Comparison of ENCODE assay signal across 1 cellular context in genomic region chr22:25235547-25236290, GRCh38.
TF ChIP-seq lines count a peak whose summit lies in the region.

No MANE protein-coding gene starts in this region.

TF ChIP-seq in HepG2, 621 proteins besides CTCF, POLR2A, EP300 and RAD21 (continued from another document and continues in another):
- TF ChIP-seq, protein P1, sequence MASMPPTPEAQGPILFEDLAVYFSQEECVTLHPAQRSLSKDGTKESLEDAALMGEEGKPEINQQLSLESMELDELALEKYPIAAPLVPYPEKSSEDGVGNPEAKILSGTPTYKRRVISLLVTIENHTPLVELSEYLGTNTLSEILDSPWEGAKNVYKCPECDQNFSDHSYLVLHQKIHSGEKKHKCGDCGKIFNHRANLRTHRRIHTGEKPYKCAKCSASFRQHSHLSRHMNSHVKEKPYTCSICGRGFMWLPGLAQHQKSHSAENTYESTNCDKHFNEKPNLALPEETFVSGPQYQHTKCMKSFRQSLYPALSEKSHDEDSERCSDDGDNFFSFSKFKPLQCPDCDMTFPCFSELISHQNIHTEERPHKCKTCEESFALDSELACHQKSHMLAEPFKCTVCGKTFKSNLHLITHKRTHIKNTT (CRISPR knock-in tag; IDR thresholded peaks at IDR 0.05), result no peak
- TF ChIP-seq FOXK2 (IDR thresholded peaks at IDR 0.05) (no peak), ZNF772 (CRISPR knock-in tag; IDR thresholded peaks at IDR 0.05) (no peak), YEATS2 (CRISPR knock-in tag; IDR thresholded peaks at IDR 0.05; ENCODE audit: borderline replicate concordance) (no peak; the same call in 1 of the 2 replicates), ZNF777 (CRISPR knock-in tag; IDR thresholded peaks at IDR 0.05) (no peak), HNF4A (CRISPR knock-in tag; IDR thresholded peaks at IDR 0.05) (no peak), HOXA3 (CRISPR knock-in tag; IDR thresholded peaks at IDR 0.05) (peak; percentile 50; the same call in 1 of the 2 replicates), NONO (IDR thresholded peaks at IDR 0.05) (no peak), NONO (CRISPR knock-in tag; conservative IDR thresholded peaks at IDR 0.05) (0 out of 2 replicates have a peak, but pooled peaks have one; percentile 40), KLF9 (CRISPR knock-in tag; IDR thresholded peaks at IDR 0.05; ENCODE audit: low read depth) (no peak), HNF4G (IDR thresholded peaks at IDR 0.05; ENCODE audit: borderline replicate concordance, low read depth, low read length) (no peak), HNF4G (CRISPR knock-in tag; IDR thresholded peaks at IDR 0.05; ENCODE audit: borderline replicate concordance, low read depth) (no peak), SP4 (CRISPR knock-in tag; IDR thresholded peaks at IDR 0.05) (peak; percentile 64; the same call in 1 of the 2 replicates), ZNF580 (CRISPR knock-in tag; IDR thresholded peaks at IDR 0.05; ENCODE audit: borderline replicate concordance, low read depth) (no peak), NFYC (CRISPR knock-in tag; IDR thresholded peaks at IDR 0.05) (peak; percentile 97), KDM1A (CRISPR knock-in tag; IDR thresholded peaks at IDR 0.05) (no peak), MTA1 (CRISPR knock-in tag; IDR thresholded peaks at IDR 0.05; ENCODE audit: borderline replicate concordance) (peak; percentile 44; the same call in 1 of the 2 replicates), TBP (CRISPR knock-in tag; IDR thresholded peaks at IDR 0.05) (no peak), YY1 (IDR thresholded peaks at IDR 0.05; ENCODE audit: insufficient read depth, insufficient replicate concordance, low read depth, low read length) (peak; percentile 42), MAZ (IDR thresholded peaks at IDR 0.05; ENCODE audit: borderline replicate concordance, low read depth, low read length) (no peak), MAZ (CRISPR knock-in tag; IDR thresholded peaks at IDR 0.05; ENCODE audit: low read depth) (no peak), SETDB1 (CRISPR knock-in tag; IDR thresholded peaks at IDR 0.05; ENCODE audit: borderline replicate concordance) (no peak), TIGD3 (CRISPR knock-in tag; IDR thresholded peaks at IDR 0.05; ENCODE audit: borderline replicate concordance) (no peak), SP5 (CRISPR knock-in tag; IDR thresholded peaks at IDR 0.05; ENCODE audit: borderline replicate concordance, low read depth) (no peak), ZNF891 (CRISPR knock-in tag; IDR thresholded peaks at IDR 0.05) (0 out of 2 replicates have a peak, but pooled peaks have one; percentile 19), HES4 (CRISPR knock-in tag; IDR thresholded peaks at IDR 0.05; ENCODE audit: borderline replicate concordance) (no peak), ZNF530 (CRISPR knock-in tag; IDR thresholded peaks at IDR 0.05; ENCODE audit: low read depth) (no peak), BORCS8-MEF2B (CRISPR knock-in tag; IDR thresholded peaks at IDR 0.05) (0 out of 2 replicates have a peak, but pooled peaks have one; percentile 38), ZNF547 (CRISPR knock-in tag; IDR thresholded peaks at IDR 0.05) (0 out of 2 replicates have a peak, but pooled peaks have one; percentile 50), ZNF24 (IDR thresholded peaks at IDR 0.05) (no peak), ZNF709 (CRISPR knock-in tag; IDR thresholded peaks at IDR 0.05) (peak; percentile 32; the same call in 1 of the 2 replicates), ZNF124 (CRISPR knock-in tag; IDR thresholded peaks at IDR 0.05) (no peak), ZNF362 (CRISPR knock-in tag; IDR thresholded peaks at IDR 0.05; ENCODE audit: borderline replicate concordance) (no peak), NFYB (CRISPR knock-in tag; IDR thresholded peaks at IDR 0.05) (peak; percentile 97), ISL2 (CRISPR knock-in tag; IDR thresholded peaks at IDR 0.05) (0 out of 2 replicates have a peak, but pooled peaks have one; percentile 41), ZNF350 (CRISPR knock-in tag; IDR thresholded peaks at IDR 0.05; ENCODE audit: borderline replicate concordance, low read depth) (peak; percentile 27; the same call in 1 of the 2 replicates), SAP130 (CRISPR knock-in tag; IDR thresholded peaks at IDR 0.05; ENCODE audit: low read depth) (peak; percentile 18; the same call in 1 of the 2 replicates), ZNF674 (CRISPR knock-in tag; IDR thresholded peaks at IDR 0.05; ENCODE audit: low read depth) (no peak), FUBP1 (CRISPR knock-in tag; IDR thresholded peaks at IDR 0.05; ENCODE audit: borderline replicate concordance) (no peak), RFXANK (CRISPR knock-in tag; IDR thresholded peaks at IDR 0.05) (no peak), ZNF605 (CRISPR knock-in tag; IDR thresholded peaks at IDR 0.05) (0 out of 2 replicates have a peak, but pooled peaks have one; percentile 22), SIN3B (IDR thresholded peaks at IDR 0.05; ENCODE audit: low read length) (no peak), ZNF619 (CRISPR knock-in tag; IDR thresholded peaks at IDR 0.05) (no peak)
- TF ChIP-seq, protein P2, sequence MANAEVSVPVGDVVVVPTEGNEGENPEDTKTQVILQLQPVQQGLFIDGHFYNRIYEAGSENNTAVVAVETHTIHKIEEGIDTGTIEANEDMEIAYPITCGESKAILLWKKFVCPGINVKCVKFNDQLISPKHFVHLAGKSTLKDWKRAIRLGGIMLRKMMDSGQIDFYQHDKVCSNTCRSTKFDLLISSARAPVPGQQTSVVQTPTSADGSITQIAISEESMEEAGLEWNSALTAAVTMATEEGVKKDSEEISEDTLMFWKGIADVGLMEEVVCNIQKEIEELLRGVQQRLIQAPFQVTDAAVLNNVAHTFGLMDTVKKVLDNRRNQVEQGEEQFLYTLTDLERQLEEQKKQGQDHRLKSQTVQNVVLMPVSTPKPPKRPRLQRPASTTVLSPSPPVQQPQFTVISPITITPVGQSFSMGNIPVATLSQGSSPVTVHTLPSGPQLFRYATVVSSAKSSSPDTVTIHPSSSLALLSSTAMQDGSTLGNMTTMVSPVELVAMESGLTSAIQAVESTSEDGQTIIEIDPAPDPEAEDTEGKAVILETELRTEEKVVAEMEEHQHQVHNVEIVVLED (CRISPR knock-in tag; IDR thresholded peaks at IDR 0.05; ENCODE audit: borderline replicate concordance), result 0 out of 2 replicates have a peak, but pooled peaks have one; percentile 42
- TF ChIP-seq, protein P3, sequence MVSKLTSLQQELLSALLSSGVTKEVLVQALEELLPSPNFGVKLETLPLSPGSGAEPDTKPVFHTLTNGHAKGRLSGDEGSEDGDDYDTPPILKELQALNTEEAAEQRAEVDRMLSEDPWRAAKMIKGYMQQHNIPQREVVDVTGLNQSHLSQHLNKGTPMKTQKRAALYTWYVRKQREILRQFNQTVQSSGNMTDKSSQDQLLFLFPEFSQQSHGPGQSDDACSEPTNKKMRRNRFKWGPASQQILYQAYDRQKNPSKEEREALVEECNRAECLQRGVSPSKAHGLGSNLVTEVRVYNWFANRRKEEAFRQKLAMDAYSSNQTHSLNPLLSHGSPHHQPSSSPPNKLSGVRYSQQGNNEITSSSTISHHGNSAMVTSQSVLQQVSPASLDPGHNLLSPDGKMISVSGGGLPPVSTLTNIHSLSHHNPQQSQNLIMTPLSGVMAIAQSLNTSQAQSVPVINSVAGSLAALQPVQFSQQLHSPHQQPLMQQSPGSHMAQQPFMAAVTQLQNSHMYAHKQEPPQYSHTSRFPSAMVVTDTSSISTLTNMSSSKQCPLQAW (CRISPR knock-in tag; IDR thresholded peaks at IDR 0.05), result peak; percentile 75
- TF ChIP-seq, protein P4, sequence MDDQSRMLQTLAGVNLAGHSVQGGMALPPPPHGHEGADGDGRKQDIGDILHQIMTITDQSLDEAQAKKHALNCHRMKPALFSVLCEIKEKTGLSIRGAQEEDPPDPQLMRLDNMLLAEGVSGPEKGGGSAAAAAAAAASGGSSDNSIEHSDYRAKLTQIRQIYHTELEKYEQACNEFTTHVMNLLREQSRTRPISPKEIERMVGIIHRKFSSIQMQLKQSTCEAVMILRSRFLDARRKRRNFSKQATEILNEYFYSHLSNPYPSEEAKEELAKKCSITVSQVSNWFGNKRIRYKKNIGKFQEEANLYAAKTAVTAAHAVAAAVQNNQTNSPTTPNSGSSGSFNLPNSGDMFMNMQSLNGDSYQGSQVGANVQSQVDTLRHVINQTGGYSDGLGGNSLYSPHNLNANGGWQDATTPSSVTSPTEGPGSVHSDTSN (CRISPR knock-in tag; IDR thresholded peaks at IDR 0.05; ENCODE audit: borderline replicate concordance), result peak; percentile 85; the same call in 1 of the 2 replicates
- TF ChIP-seq, protein P5, sequence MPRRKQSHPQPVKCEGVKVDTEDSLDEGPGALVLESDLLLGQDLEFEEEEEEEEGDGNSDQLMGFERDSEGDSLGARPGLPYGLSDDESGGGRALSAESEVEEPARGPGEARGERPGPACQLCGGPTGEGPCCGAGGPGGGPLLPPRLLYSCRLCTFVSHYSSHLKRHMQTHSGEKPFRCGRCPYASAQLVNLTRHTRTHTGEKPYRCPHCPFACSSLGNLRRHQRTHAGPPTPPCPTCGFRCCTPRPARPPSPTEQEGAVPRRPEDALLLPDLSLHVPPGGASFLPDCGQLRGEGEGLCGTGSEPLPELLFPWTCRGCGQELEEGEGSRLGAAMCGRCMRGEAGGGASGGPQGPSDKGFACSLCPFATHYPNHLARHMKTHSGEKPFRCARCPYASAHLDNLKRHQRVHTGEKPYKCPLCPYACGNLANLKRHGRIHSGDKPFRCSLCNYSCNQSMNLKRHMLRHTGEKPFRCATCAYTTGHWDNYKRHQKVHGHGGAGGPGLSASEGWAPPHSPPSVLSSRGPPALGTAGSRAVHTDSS (CRISPR knock-in tag; conservative IDR thresholded peaks at IDR 0.05), result no peak
- TF ChIP-seq, protein P6, sequence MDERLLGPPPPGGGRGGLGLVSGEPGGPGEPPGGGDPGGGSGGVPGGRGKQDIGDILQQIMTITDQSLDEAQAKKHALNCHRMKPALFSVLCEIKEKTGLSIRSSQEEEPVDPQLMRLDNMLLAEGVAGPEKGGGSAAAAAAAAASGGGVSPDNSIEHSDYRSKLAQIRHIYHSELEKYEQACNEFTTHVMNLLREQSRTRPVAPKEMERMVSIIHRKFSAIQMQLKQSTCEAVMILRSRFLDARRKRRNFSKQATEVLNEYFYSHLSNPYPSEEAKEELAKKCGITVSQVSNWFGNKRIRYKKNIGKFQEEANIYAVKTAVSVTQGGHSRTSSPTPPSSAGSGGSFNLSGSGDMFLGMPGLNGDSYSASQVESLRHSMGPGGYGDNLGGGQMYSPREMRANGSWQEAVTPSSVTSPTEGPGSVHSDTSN (CRISPR knock-in tag; IDR thresholded peaks at IDR 0.05), result peak; percentile 98
- TF ChIP-seq, protein P7, sequence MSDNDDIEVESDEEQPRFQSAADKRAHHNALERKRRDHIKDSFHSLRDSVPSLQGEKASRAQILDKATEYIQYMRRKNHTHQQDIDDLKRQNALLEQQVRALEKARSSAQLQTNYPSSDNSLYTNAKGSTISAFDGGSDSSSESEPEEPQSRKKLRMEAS (IDR thresholded peaks at IDR 0.05), result no peak
- TF ChIP-seq, protein P8, sequence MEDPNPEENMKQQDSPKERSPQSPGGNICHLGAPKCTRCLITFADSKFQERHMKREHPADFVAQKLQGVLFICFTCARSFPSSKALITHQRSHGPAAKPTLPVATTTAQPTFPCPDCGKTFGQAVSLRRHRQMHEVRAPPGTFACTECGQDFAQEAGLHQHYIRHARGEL (CRISPR knock-in tag; IDR thresholded peaks at IDR 0.05), result peak; percentile 95; the same call in 1 of the 2 replicates
- TF ChIP-seq, protein P9, sequence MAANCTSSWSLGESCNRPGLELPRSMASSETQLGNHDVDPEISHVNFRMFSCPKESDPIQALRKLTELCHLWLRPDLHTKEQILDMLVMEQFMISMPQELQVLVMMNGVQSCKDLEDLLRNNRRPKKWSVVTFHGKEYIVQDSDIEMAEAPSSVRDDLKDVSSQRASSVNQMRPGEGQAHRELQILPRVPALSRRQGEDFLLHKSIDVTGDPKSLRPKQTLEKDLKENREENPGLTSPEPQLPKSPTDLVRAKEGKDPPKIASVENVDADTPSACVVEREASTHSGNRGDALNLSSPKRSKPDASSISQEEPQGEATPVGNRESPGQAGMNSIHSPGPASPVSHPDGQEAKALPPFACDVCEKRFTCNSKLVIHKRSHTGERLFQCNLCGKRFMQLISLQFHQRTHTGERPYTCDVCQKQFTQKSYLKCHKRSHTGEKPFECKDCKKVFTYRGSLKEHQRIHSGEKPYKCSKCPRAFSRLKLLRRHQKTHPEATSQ (CRISPR knock-in tag; IDR thresholded peaks at IDR 0.05; ENCODE audit: borderline replicate concordance), result no peak
